Comparison of ENCODE assay signal across 16 cellular contexts in genomic region chr4:112213850-112214249, GRCh38. TPM values are rescaled to one million over a fixed set of nuclear protein-coding genes. Genes with fewer than 3 reads are reported as not detected.
DNase-seq lines count a peak whose midpoint lies in the region; ATAC-seq, FAIRE-seq and TF ChIP-seq lines count a peak whose summit lies in the region.
"Had no signal": no experiment of that assay in that cellular context is flagged by ENCODE, and none has a peak within 500 bp of the region (broad histone marks: within the 10 kb centered on the region; RNA-seq: fewer than 3 reads in every experiment).

No MANE protein-coding gene starts in this region.

- in situ Hi-C loops in astrocyte of the spinal cord (cut with HindIII; ENCODE audit: low sequenced_read_pairs) = no loop called here

- TF ChIP-seq POLR2A in NB4 (IDR thresholded peaks at IDR 0.05; ENCODE audit: extremely low read depth, insufficient read length) = no peak

- ATAC-seq in activated T-cell treated with anti-CD3 and anti-CD28 coated beads, Interleukin-2, amount 50 U/mL, for 72 hours (replicated peaks in 1 of 2) = no peak
- ATAC-seq: naive thymus-derived CD8-positive, alpha-beta T cell; Right ventricle myocardium inferior had no signal

- H3K4me3 ChIP-seq in NB4 (ENCODE audit: low read depth, low read length) (no peak overlapping the region), astrocyte of the spinal cord (ENCODE audit: low read depth, low read length) (no peak overlapping the region)
- H3K4me3 ChIP-seq: skin epidermis, suprapubic skin had no signal

- H3K36me3 Mint-ChIP-seq in activated T-cell treated with anti-CD3 and anti-CD28 coated beads, Interleukin-2, amount 50 U/mL, for 72 hours (ENCODE audit: insufficient read depth in 2 of 2) = no peaks in the 10 kb centered on the region
- H3K36me3 Mint-ChIP-seq: activated naive CD8-positive, alpha-beta T cell treated with anti-CD3 and anti-CD28 coated beads, Interleukin-2, amount 10 ng/mL, durations not matched to agents 7 days and 5 days; naive thymus-derived CD8-positive, alpha-beta T cell had no signal

- H3K4me1 Mint-ChIP-seq in activated T-cell treated with anti-CD3 and anti-CD28 coated beads, Interleukin-2, amount 50 U/mL, for 72 hours (ENCODE audit: low read depth) = peaks cover 6% of the 10 kb centered on the region

- H3K27me3 Mint-ChIP-seq in activated T-cell treated with anti-CD3 and anti-CD28 coated beads, Interleukin-2, amount 50 U/mL, for 72 hours (ENCODE audit: low read depth) = no peaks in the 10 kb centered on the region
- H3K27me3 Mint-ChIP-seq: activated naive CD8-positive, alpha-beta T cell treated with anti-CD3 and anti-CD28 coated beads, Interleukin-2, amount 10 ng/mL, durations not matched to agents 7 days and 5 days; naive thymus-derived CD8-positive, alpha-beta T cell had no signal

- no peak overlapping the region for H3K27ac Mint-ChIP-seq in activated T-cell treated with anti-CD3 and anti-CD28 coated beads, Interleukin-2, amount 50 U/mL, for 72 hours
- H3K27ac Mint-ChIP-seq: activated naive CD8-positive, alpha-beta T cell treated with anti-CD3 and anti-CD28 coated beads, Interleukin-2, amount 10 ng/mL, durations not matched to agents 7 days and 5 days; naive thymus-derived CD8-positive, alpha-beta T cell had no signal

- no peaks in the 10 kb centered on the region for H3K9me3 Mint-ChIP-seq in activated T-cell treated with anti-CD3 and anti-CD28 coated beads, Interleukin-2, amount 50 U/mL, for 72 hours
- H3K9me3 Mint-ChIP-seq: activated naive CD8-positive, alpha-beta T cell treated with anti-CD3 and anti-CD28 coated beads, Interleukin-2, amount 10 ng/mL, durations not matched to agents 7 days and 5 days; naive thymus-derived CD8-positive, alpha-beta T cell had no signal

- TF ChIP-seq CTCF in NB4 (IDR thresholded peaks at IDR 0.05; ENCODE audit: low read depth, low read length) (no peak), astrocyte of the spinal cord (IDR thresholded peaks at IDR 0.05; ENCODE audit: low read depth, low read length) (no peak)

- peak; percentile 85 for DNase-seq in EH (ENCODE audit: low read depth)
- peak; percentile 61 for DNase-seq in NB4 (ENCODE audit: low read depth)
- DNase-seq in astrocyte of the spinal cord (ENCODE audit: low read depth, low spot score) = peak; percentile 59
- DNase-seq in lung microvascular endothelial cell (ENCODE audit: low read depth in 2 of 2) = peak; percentile 50 to 74
- no peak for DNase-seq in Kasumi-1 (lab: John Stamatoyannopoulos, UW)
- DNase-seq in HTR-8/SVneo (ENCODE audit: insufficient read length, low spot score) = no peak
- no peak for DNase-seq in hippocampal formation (lab: John Stamatoyannopoulos, UW)
- DNase-seq in activated T-cell treated with anti-CD3 and anti-CD28 coated beads, Interleukin-2, amount 50 U/mL, for 72 hours = no peak
- DNase-seq: activated naive CD8-positive, alpha-beta T cell treated with anti-CD3 and anti-CD28 coated beads, Interleukin-2, amount 10 ng/mL, durations not matched to agents 7 days and 5 days; COR-L47; cortex of kidney; naive thymus-derived CD8-positive, alpha-beta T cell; NCI-H2227 treated with DMSO at 0.1 percent for 48 hours had no signal

- H3K4me3 Mint-ChIP-seq in activated T-cell treated with anti-CD3 and anti-CD28 coated beads, Interleukin-2, amount 50 U/mL, for 72 hours = no peak overlapping the region
- H3K4me3 Mint-ChIP-seq: naive thymus-derived CD8-positive, alpha-beta T cell had no signal

- no peak for FAIRE-seq in HTR-8/SVneo (lab: Jason Lieb, UNC)

RNA-seq across cellular contexts. Expression of gene AP1AR, which starts 17.7 kb away (rescaled TPM):
- 22.9 and 37.7 TPM in 2 replicates for total RNA-seq in lung microvascular endothelial cell
- 10 to 100 TPM; 21.6 to 33.2 TPM for total RNA-seq in activated T-cell treated with anti-CD3 and anti-CD28 coated beads, Interleukin-2, amount 50 U/mL, for 72 hours

Comparison
In these comparisons a context has a peak if more than half of its experiments do, and no peak if none do; other contexts are left out.
1. DNase-seq: peak in EH (single experiment), NB4 (single experiment), astrocyte of the spinal cord (single experiment) and lung microvascular endothelial cell (2 of 2); none in Kasumi-1 (0 of 2), HTR-8/SVneo (single experiment), hippocampal formation (0 of 2) and activated T-cell treated with anti-CD3 and anti-CD28 coated beads, Interleukin-2, amount 50 U/mL, for 72 hours (0 of 2).